Comparison of ENCODE assay signal across 8 cellular contexts in the genomic region with DNA sequence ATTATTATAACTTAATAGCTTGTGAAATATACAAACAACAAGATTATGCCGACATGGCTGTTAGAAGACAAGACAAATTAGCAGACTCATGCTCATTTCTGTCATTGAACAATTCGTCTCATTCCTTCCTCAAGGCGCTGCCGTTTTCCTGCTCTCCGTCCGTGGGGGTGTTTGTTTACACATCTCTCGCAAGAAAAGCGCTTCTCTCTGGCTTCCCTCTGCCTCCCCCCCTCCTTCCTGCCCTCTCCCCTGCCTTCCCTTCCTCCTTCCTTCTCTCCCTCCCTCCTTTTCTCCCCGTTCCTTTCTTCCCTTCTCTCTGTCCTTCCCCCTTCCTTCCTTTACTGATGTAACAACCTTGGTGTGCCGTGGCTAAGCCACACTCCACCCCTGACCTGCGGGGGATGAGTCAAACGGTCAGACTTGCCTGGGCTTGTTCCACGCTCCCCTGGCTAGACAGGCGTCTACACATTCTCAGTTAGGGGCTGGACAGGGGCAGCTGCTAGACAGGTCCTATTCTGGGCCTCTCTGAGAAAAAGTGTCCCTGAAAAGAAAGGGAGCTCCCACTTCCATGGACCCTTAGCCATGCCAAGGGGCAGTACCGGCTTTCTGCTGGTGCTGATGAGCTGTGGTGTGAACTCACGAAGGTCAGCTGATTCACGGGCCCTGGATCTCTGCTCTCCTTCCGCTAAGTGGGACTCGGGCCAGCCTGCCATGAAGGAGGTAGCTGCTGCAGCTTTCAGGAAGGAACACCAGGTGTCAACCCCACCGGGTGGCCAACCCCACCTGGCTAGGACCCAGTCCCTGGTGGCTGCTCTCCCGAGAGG. TPM values are rescaled to one million over a fixed set of nuclear protein-coding genes. Genes with fewer than 3 reads are reported as not detected.
DNase-seq lines count a peak whose midpoint lies in the region; ATAC-seq and TF ChIP-seq lines count a peak whose summit lies in the region.

No MANE protein-coding gene starts in this region.

- intact Hi-C loops in HCT116 (cut with micrococcal nuclease) (no loop called here), ascending aorta (cut with DNase I) (loop anchor here (10.0 kb wide), 1 partner anchor 528 kb away; a partner anchor contains a TSS)

- TF ChIP-seq RAD21 in HCT116 (IDR thresholded peaks at IDR 0.05; ENCODE audit: low read depth), result no peak

- peak; percentile 82 for DNase-seq in GM03348 (ENCODE audit: low spot score)
- peak; percentile 54 for DNase-seq in HCT116 (ENCODE audit: low read depth, low spot score)
- DNase-seq in NCI-H2196 treated with DMSO at 0.1 percent for 48 hours (lab: John Stamatoyannopoulos, UW; ENCODE audit: unreplicated experiment), result peak; percentile 62
- DNase-seq in ascending aorta (ENCODE audit: low spot score in 2 of 2), result peak in 1 of 2 donors; percentile 75
- peak; percentile 82 for DNase-seq in kidney epithelial cell (ENCODE audit: low read depth)
- DNase-seq in suprapubic skin (ENCODE audit: low spot score in 2 of 2), result no peak
- DNase-seq in activated gamma-delta T cell (lab: John Stamatoyannopoulos, UW), result no peak

- no peaks in the 10 kb centered on the region for H3K79me2 ChIP-seq in HCT116 (ENCODE audit: insufficient read depth, low read length)

- H3K4me1 ChIP-seq in HCT116 (ENCODE audit: control insufficient read depth in 1 of 2, insufficient read depth in 2 of 2, low read length in 2 of 2), result peaks cover 21 to 25% of the 10 kb centered on the region in 2 experiments
- H3K4me1 ChIP-seq in ascending aorta, result no peaks in the 10 kb centered on the region
- H3K4me1 ChIP-seq in suprapubic skin, result peaks cover 27% of the 10 kb centered on the region

- RAD21 ChIA-PET in HCT116 (lab: Charles Lee; ENCODE audit: low non-redundant PET in 1 of 2, low total read pairs in 2 of 2, uncharacterized antibody in 2 of 2, unreplicated experiment in 2 of 2), result no interaction called here

- H3K36me3 ChIP-seq in HCT116 (ENCODE audit: control insufficient read depth in 1 of 2, insufficient read depth in 2 of 2, low read length in 2 of 2) (no peaks in the 10 kb centered on the region), ascending aorta (no peaks in the 10 kb centered on the region), kidney epithelial cell (ENCODE audit: control insufficient read depth, insufficient read depth, low read length) (no peaks in the 10 kb centered on the region), suprapubic skin (no peaks in the 10 kb centered on the region)

- peak overlapping the region; percentile 28 to 53 for H3K4me3 ChIP-seq in HCT116 (replicated peaks in 1 of 2; ENCODE audit: low read depth in 1 of 2, low read length in 2 of 2)
- H3K4me3 ChIP-seq in ascending aorta, result peak overlapping the region in 1 of 2 donors; percentile 13
- no peak overlapping the region for H3K4me3 ChIP-seq in kidney epithelial cell (ENCODE audit: low read depth, low read length)
- peak overlapping the region; percentile 31 for H3K4me3 ChIP-seq in suprapubic skin

- TF ChIP-seq CTCF in HCT116 (IDR thresholded peaks at IDR 0.05 in 2 of 3, conservative IDR thresholded peaks at IDR 0.05 in 1 of 3; ENCODE audit: borderline replicate concordance in 1 of 3, insufficient read depth in 1 of 3, low read depth in 2 of 3, low read length in 2 of 3), result 0 out of 6 replicates have a peak, but pooled peaks of 1 of the 3 experiments have one; percentile 3
- TF ChIP-seq CTCF in ascending aorta (IDR thresholded peaks at IDR 0.05), result no peak
- no peak for TF ChIP-seq CTCF in kidney epithelial cell (IDR thresholded peaks at IDR 0.05; ENCODE audit: insufficient read depth, low read length, poor library complexity, severe bottlenecking)
- no peak for TF ChIP-seq CTCF in suprapubic skin (IDR thresholded peaks at IDR 0.05)

- 13% methylated on average over 16 of the region's 21 CpGs for WGBS in suprapubic skin

- TF ChIP-seq EP300 in suprapubic skin (IDR thresholded peaks at IDR 0.05), result no peak

- peak overlapping the region; percentile 88 for H3K4me2 ChIP-seq in HCT116 (ENCODE audit: low read length)

- H3K9ac ChIP-seq in HCT116 (ENCODE audit: low read length), result peak overlapping the region; percentile 36; the same call in 1 of the 2 replicates

- H2AFZ ChIP-seq in HCT116 (ENCODE audit: low read depth, low read length, poor library complexity, severe bottlenecking), result peak overlapping the region; percentile 67

- TSS peak; percentile 94 for BruUV-seq in HCT116 (replicated peaks; lab: Mats Ljungman, UMichigan)

- H4K20me1 ChIP-seq in HCT116 (ENCODE audit: insufficient read depth), result no peaks in the 10 kb centered on the region

- H3K27ac ChIP-seq in HCT116 (ENCODE audit: low read depth, low read length) (peak overlapping the region; percentile 63), ascending aorta (peak overlapping the region; percentile 50 to 64), suprapubic skin (peak overlapping the region; percentile 28)

- ATAC-seq in HCT116 (peak; percentile 90), GM18858 (IDR thresholded peaks at IDR 0.05; ENCODE audit: unreplicated experiment) (no peak)

- TF ChIP-seq POLR2A in HCT116 (IDR thresholded peaks at IDR 0.05; ENCODE audit: borderline replicate concordance, extremely low read depth, insufficient read depth, insufficient read length) (no peak), suprapubic skin (IDR thresholded peaks at IDR 0.05) (no peak)

- POLR2A ChIA-PET in HCT116 (lab: Charles Lee), result interaction anchor here (1.0 to 1.2 kb wide), 3 partner anchors 8 to 524 kb away, joined by 3 read pairs; no protein-coding TSS in a partner anchor

- H3K9me3 ChIP-seq in HCT116 (ENCODE audit: control insufficient read depth in 1 of 2, insufficient read depth in 1 of 2, low read depth in 1 of 2, low read length in 2 of 2) (no peaks in the 10 kb centered on the region), ascending aorta (no peaks in the 10 kb centered on the region), suprapubic skin (no peaks in the 10 kb centered on the region)

- CTCF ChIA-PET in HCT116 (lab: Charles Lee), result interaction anchor here (0.5 to 5.3 kb wide), 3 partner anchors 8 to 75 kb away, joined by 3 to 28 read pairs (median 4); no protein-coding TSS in a partner anchor

- H3K9me2 ChIP-seq in HCT116 (ENCODE audit: insufficient read depth), result no peaks in the 10 kb centered on the region

- no peaks in the 10 kb centered on the region for H3K27me3 ChIP-seq in HCT116 (ENCODE audit: insufficient read depth, low read length)
- no peaks in the 10 kb centered on the region for H3K27me3 ChIP-seq in ascending aorta
- H3K27me3 ChIP-seq in kidney epithelial cell (ENCODE audit: control insufficient read depth, insufficient read depth, low read length), result no peaks in the 10 kb centered on the region
- no peaks in the 10 kb centered on the region for H3K27me3 ChIP-seq in suprapubic skin

TF ChIP-seq in HCT116, 20 proteins besides CTCF, POLR2A, EP300 and RAD21:
- TF ChIP-seq, protein P1, sequence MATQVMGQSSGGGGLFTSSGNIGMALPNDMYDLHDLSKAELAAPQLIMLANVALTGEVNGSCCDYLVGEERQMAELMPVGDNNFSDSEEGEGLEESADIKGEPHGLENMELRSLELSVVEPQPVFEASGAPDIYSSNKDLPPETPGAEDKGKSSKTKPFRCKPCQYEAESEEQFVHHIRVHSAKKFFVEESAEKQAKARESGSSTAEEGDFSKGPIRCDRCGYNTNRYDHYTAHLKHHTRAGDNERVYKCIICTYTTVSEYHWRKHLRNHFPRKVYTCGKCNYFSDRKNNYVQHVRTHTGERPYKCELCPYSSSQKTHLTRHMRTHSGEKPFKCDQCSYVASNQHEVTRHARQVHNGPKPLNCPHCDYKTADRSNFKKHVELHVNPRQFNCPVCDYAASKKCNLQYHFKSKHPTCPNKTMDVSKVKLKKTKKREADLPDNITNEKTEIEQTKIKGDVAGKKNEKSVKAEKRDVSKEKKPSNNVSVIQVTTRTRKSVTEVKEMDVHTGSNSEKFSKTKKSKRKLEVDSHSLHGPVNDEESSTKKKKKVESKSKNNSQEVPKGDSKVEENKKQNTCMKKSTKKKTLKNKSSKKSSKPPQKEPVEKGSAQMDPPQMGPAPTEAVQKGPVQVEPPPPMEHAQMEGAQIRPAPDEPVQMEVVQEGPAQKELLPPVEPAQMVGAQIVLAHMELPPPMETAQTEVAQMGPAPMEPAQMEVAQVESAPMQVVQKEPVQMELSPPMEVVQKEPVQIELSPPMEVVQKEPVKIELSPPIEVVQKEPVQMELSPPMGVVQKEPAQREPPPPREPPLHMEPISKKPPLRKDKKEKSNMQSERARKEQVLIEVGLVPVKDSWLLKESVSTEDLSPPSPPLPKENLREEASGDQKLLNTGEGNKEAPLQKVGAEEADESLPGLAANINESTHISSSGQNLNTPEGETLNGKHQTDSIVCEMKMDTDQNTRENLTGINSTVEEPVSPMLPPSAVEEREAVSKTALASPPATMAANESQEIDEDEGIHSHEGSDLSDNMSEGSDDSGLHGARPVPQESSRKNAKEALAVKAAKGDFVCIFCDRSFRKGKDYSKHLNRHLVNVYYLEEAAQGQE (IDR thresholded peaks at IDR 0.05; ENCODE audit: low read depth), result no peak
- TF ChIP-seq, protein P2, sequence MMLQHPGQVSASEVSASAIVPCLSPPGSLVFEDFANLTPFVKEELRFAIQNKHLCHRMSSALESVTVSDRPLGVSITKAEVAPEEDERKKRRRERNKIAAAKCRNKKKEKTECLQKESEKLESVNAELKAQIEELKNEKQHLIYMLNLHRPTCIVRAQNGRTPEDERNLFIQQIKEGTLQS (IDR thresholded peaks at IDR 0.05), result no peak
- TF ChIP-seq FOSL1 (IDR thresholded peaks at IDR 0.05; ENCODE audit: low read depth) (no peak), CEBPB (IDR thresholded peaks at IDR 0.05; ENCODE audit: low read depth) (no peak), ZNF274 (IDR thresholded peaks at IDR 0.05; ENCODE audit: low read depth, low read length) (no peak), YY1 (IDR thresholded peaks at IDR 0.05; ENCODE audit: extremely low read depth, insufficient replicate concordance, low read depth, low read length) (peak; percentile 5), TCF7L2 (IDR thresholded peaks at IDR 0.05; ENCODE audit: borderline replicate concordance, extremely low read depth, insufficient read depth, insufficient read length) (peak; percentile 73), POLR2AphosphoS5 (IDR thresholded peaks at IDR 0.05; ENCODE audit: low read depth, low read length) (peak; percentile 44; the same call in 1 of the 2 replicates)

RNA-seq across cellular contexts. Expression of a gene that starts 32.0 kb away (rescaled TPM):
- total RNA-seq in HCT116 (2021; ENCODE audit: unreplicated experiment) (81.7 TPM), ascending aorta (48.0 TPM), kidney epithelial cell (101 and 103 TPM in 2 replicates), suprapubic skin (100 to 1,000 TPM; 105 to 115 (median 109) TPM)
- 63.6 and 69.4 TPM in 2 replicates for polyA plus RNA-seq in HCT116 (2012)

Comparison
In these comparisons a context has a peak if more than half of its experiments do, and no peak if none do; other contexts are left out.
1. DNase-seq: peak in GM03348 (single experiment), HCT116 (single experiment), NCI-H2196 treated with DMSO at 0.1 percent for 48 hours (single experiment) and kidney epithelial cell (single experiment); none in suprapubic skin (0 of 2) and activated gamma-delta T cell (single experiment).
2. Peak in every context shown above with its lines, with median percentiles within 50 percentile points of each other: H3K27ac ChIP-seq.